In genomic region chr1:67460648-67461500, GRCh38 we compare ENCODE assay signal across 13 cellular contexts. TPM values are rescaled to one million over a fixed set of nuclear protein-coding genes. Genes with fewer than 3 reads are reported as not detected.
DNase-seq lines count a peak whose midpoint lies in the region; ATAC-seq and TF ChIP-seq lines count a peak whose summit lies in the region.
"Had no signal": no experiment of that assay in that cellular context is flagged by ENCODE, and none has a peak within 500 bp of the region (broad histone marks: within the 10 kb centered on the region; RNA-seq: fewer than 3 reads in every experiment).

No MANE protein-coding gene starts in this region.

- H3K27ac ChIP-seq in PC-3 (ENCODE audit: low read length) (no peak overlapping the region), esophagus squamous epithelium (peak overlapping the region in 3 of 4 donors; percentile 26 to 57 (median 36)), lower lobe of right lung (no peak overlapping the region), tibial artery (peak overlapping the region; percentile 64 to 66)
- no peak overlapping the region for H3K27ac ChIP-seq in CD8-positive, alpha-beta memory T cell (ENCODE audit: low read depth, low read length)
- no peak overlapping the region for H3K27ac ChIP-seq in naive thymus-derived CD4-positive, alpha-beta T cell (ENCODE audit: low read depth, low read length)
- H3K27ac ChIP-seq: transverse colon had no signal

- no TSS peak for BruUV-seq in PC-3 (replicated peaks; lab: Mats Ljungman, UMichigan)

- CTCF ChIA-PET in PC-3 (lab: Charles Lee) = no interaction called here
- CTCF ChIA-PET in CD8-positive, alpha-beta memory T cell (lab: Charles Lee) = no interaction called here
- CTCF ChIA-PET in naive thymus-derived CD4-positive, alpha-beta T cell (lab: Charles Lee) = interaction anchor here (0.9 kb wide), 1 partner anchor 40 kb away, joined by 3 read pairs; no protein-coding TSS in a partner anchor

- no peaks in the 10 kb centered on the region for H3K79me2 ChIP-seq in PC-3 (ENCODE audit: low read length)

- H3K4me1 ChIP-seq in PC-3 (ENCODE audit: insufficient read depth, low read length) = 0 out of 2 replicates have a peak, but pooled peaks cover 4% of the 10 kb centered on the region
- H3K4me1 ChIP-seq in esophagus squamous epithelium = peaks cover 0 to 75% (median 20%) of the 10 kb centered on the region in 3 donors
- H3K4me1 ChIP-seq in lower lobe of right lung = no peaks in the 10 kb centered on the region
- peaks cover 0 to 24% (median 16%) of the 10 kb centered on the region in 4 donors for H3K4me1 ChIP-seq in tibial artery
- H3K4me1 ChIP-seq in CD8-positive, alpha-beta memory T cell (ENCODE audit: insufficient read depth, low read length) = no peaks in the 10 kb centered on the region
- H3K4me1 ChIP-seq in naive thymus-derived CD4-positive, alpha-beta T cell (ENCODE audit: control insufficient read depth in 2 of 2, insufficient read depth in 2 of 2, low read length in 2 of 2) = no peaks in the 10 kb centered on the region
- H3K4me1 ChIP-seq: transverse colon had no signal

- POLR2A ChIA-PET in PC-3 (lab: Charles Lee; ENCODE audit: unreplicated experiment) = no interaction called here
- POLR2A ChIA-PET in CD8-positive, alpha-beta memory T cell (lab: Charles Lee) = no interaction called here
- POLR2A ChIA-PET in naive thymus-derived CD4-positive, alpha-beta T cell (lab: Charles Lee) = no interaction called here

- no peak overlapping the region for H3K4me3 Mint-ChIP-seq in CD8-positive, alpha-beta memory T cell
- no peak overlapping the region for H3K4me3 Mint-ChIP-seq in naive thymus-derived CD4-positive, alpha-beta T cell
- H3K4me3 Mint-ChIP-seq: activated T-helper 1 cell treated with anti-CD3 and anti-CD28 coated beads, Interleukin-12 subunit alpha, Interleukin-12 subunit beta, Interleukin-2, Interleukin-4 antibody, amounts not matched to agents 30 ng/mL and 10 ng/mL and 1 ng/mL, durations not matched to agents 14 hours and 24 hours and 36 hours; CD14-positive monocyte; mesothelial cell of epicardium had no signal

- ATAC-seq in PC-3 (no peak), lower lobe of right lung (peak; percentile 59), HG03159 (IDR thresholded peaks at IDR 0.05; ENCODE audit: unreplicated experiment) (no peak)
- ATAC-seq in naive thymus-derived CD4-positive, alpha-beta T cell = no peak

- no peaks in the 10 kb centered on the region for H3K27me3 ChIP-seq in PC-3 (ENCODE audit: low read length)
- H3K27me3 ChIP-seq in esophagus squamous epithelium = no peaks in the 10 kb centered on the region
- H3K27me3 ChIP-seq in lower lobe of right lung (ENCODE audit: low read depth) = no peaks in the 10 kb centered on the region
- no peaks in the 10 kb centered on the region for H3K27me3 ChIP-seq in tibial artery
- no peaks in the 10 kb centered on the region for H3K27me3 ChIP-seq in CD8-positive, alpha-beta memory T cell (ENCODE audit: insufficient read depth, low read length, poor library complexity, severe bottlenecking)
- H3K27me3 ChIP-seq in naive thymus-derived CD4-positive, alpha-beta T cell (ENCODE audit: control insufficient read depth in 2 of 2, insufficient read depth in 2 of 2, low read length in 2 of 2) = no peaks in the 10 kb centered on the region
- H3K27me3 ChIP-seq: transverse colon had no signal

- no peak overlapping the region for H3K4me2 ChIP-seq in PC-3 (ENCODE audit: low read length)

- no peaks in the 10 kb centered on the region for H3K4me1 Mint-ChIP-seq in CD8-positive, alpha-beta memory T cell
- no peaks in the 10 kb centered on the region for H3K4me1 Mint-ChIP-seq in naive thymus-derived CD4-positive, alpha-beta T cell
- H3K4me1 Mint-ChIP-seq: CD14-positive monocyte had no signal

- H3K9ac ChIP-seq in PC-3 (ENCODE audit: low read length) = no peak overlapping the region

- H3K36me3 Mint-ChIP-seq in CD8-positive, alpha-beta memory T cell = peaks cover 0 to 2% (median 0%) of the 10 kb centered on the region in 3 donors
- no peaks in the 10 kb centered on the region for H3K36me3 Mint-ChIP-seq in naive thymus-derived CD4-positive, alpha-beta T cell
- H3K36me3 Mint-ChIP-seq: CD14-positive monocyte, mesothelial cell of epicardium had no signal

- no peaks in the 10 kb centered on the region for H3F3A ChIP-seq in PC-3 (ENCODE audit: low read length, unreplicated experiment)

- no peaks in the 10 kb centered on the region for H3K9me3 Mint-ChIP-seq in CD8-positive, alpha-beta memory T cell
- H3K9me3 Mint-ChIP-seq in naive thymus-derived CD4-positive, alpha-beta T cell = no peaks in the 10 kb centered on the region
- H3K9me3 Mint-ChIP-seq: activated T-helper 1 cell treated with anti-CD3 and anti-CD28 coated beads, Interleukin-12 subunit alpha, Interleukin-12 subunit beta, Interleukin-2, Interleukin-4 antibody, amounts not matched to agents 30 ng/mL and 10 ng/mL and 1 ng/mL, durations not matched to agents 14 hours and 24 hours and 36 hours; CD14-positive monocyte; mesothelial cell of epicardium had no signal

- TF ChIP-seq CTCF in PC-3 (conservative IDR thresholded peaks at IDR 0.05; ENCODE audit: low read depth, low read length) (no peak), esophagus squamous epithelium (IDR thresholded peaks at IDR 0.05) (no peak), lower lobe of right lung (IDR thresholded peaks at IDR 0.05) (no peak), tibial artery (IDR thresholded peaks at IDR 0.05) (no peak)

- intact Hi-C loops in PC-3 (cut with micrococcal nuclease) (no loop called here), esophagus squamous epithelium (cut with DNase I) (no loop called here), lower lobe of right lung (cut with DNase I) (no loop called here), tibial artery (cut with DNase I; ENCODE audit: low total_unique reads) (no loop called here)
- intact Hi-C loops in naive thymus-derived CD4-positive, alpha-beta T cell (cut with micrococcal nuclease) = no loop called here

- H2AFZ ChIP-seq in PC-3 (ENCODE audit: low read length) = no peak overlapping the region

- peaks cover 0 to 3% of the 10 kb centered on the region in 2 donors for H3K27me3 Mint-ChIP-seq in CD8-positive, alpha-beta memory T cell
- H3K27me3 Mint-ChIP-seq in naive thymus-derived CD4-positive, alpha-beta T cell = peaks cover 0 to 5% (median 0%) of the 10 kb centered on the region in 5 donors

- no peaks in the 10 kb centered on the region for H3K9me3 ChIP-seq in PC-3 (ENCODE audit: low read length)
- no peaks in the 10 kb centered on the region for H3K9me3 ChIP-seq in esophagus squamous epithelium
- H3K9me3 ChIP-seq in lower lobe of right lung = no peaks in the 10 kb centered on the region
- no peaks in the 10 kb centered on the region for H3K9me3 ChIP-seq in tibial artery
- H3K9me3 ChIP-seq in CD8-positive, alpha-beta memory T cell (ENCODE audit: low read length) = no peaks in the 10 kb centered on the region
- H3K9me3 ChIP-seq in naive thymus-derived CD4-positive, alpha-beta T cell (ENCODE audit: control insufficient read depth in 2 of 3, low read length in 3 of 3) = no peaks in the 10 kb centered on the region
- H3K9me3 ChIP-seq: transverse colon had no signal

- H3K27ac Mint-ChIP-seq in CD8-positive, alpha-beta memory T cell = no peak overlapping the region
- H3K27ac Mint-ChIP-seq in naive thymus-derived CD4-positive, alpha-beta T cell = no peak overlapping the region
- H3K27ac Mint-ChIP-seq: activated T-helper 1 cell treated with anti-CD3 and anti-CD28 coated beads, Interleukin-12 subunit alpha, Interleukin-12 subunit beta, Interleukin-2, Interleukin-4 antibody, amounts not matched to agents 30 ng/mL and 10 ng/mL and 1 ng/mL, durations not matched to agents 14 hours and 24 hours and 36 hours; CD14-positive monocyte; mesothelial cell of epicardium had no signal

- TF ChIP-seq POLR2A in esophagus squamous epithelium (IDR thresholded peaks at IDR 0.05) = no peak

- no peaks in the 10 kb centered on the region for H3K36me3 ChIP-seq in PC-3 (ENCODE audit: low read depth, low read length)
- H3K36me3 ChIP-seq in esophagus squamous epithelium = no peaks in the 10 kb centered on the region
- H3K36me3 ChIP-seq in lower lobe of right lung = no peaks in the 10 kb centered on the region
- no peaks in the 10 kb centered on the region for H3K36me3 ChIP-seq in tibial artery
- no peaks in the 10 kb centered on the region for H3K36me3 ChIP-seq in CD8-positive, alpha-beta memory T cell (ENCODE audit: insufficient read depth, low read length)
- no peaks in the 10 kb centered on the region for H3K36me3 ChIP-seq in naive thymus-derived CD4-positive, alpha-beta T cell (ENCODE audit: control insufficient read depth in 2 of 3, insufficient read depth in 3 of 3, low read length in 3 of 3)
- H3K36me3 ChIP-seq: transverse colon had no signal

- no peaks in the 10 kb centered on the region for H4K20me1 ChIP-seq in PC-3 (ENCODE audit: low read length)

- H3K9me2 ChIP-seq in PC-3 (replicated peaks; ENCODE audit: low read length) = no peaks in the 10 kb centered on the region

- H3K4me3 ChIP-seq in PC-3 (ENCODE audit: low read length) (no peak overlapping the region), esophagus squamous epithelium (no peak overlapping the region), lower lobe of right lung (no peak overlapping the region), tibial artery (no peak overlapping the region)
- H3K4me3 ChIP-seq in CD8-positive, alpha-beta memory T cell (ENCODE audit: low read length) = no peak overlapping the region
- no peak overlapping the region for H3K4me3 ChIP-seq in naive thymus-derived CD4-positive, alpha-beta T cell (ENCODE audit: low read length)
- H3K4me3 ChIP-seq: transverse colon had no signal

- DNase-seq in PC-3 (peak; percentile 12), esophagus squamous epithelium (lab: John Stamatoyannopoulos, UW) (no peak), lower lobe of right lung (no peak), tibial artery (peak; percentile 40 to 88)
- DNase-seq in CD8-positive, alpha-beta memory T cell = no peak
- no peak for DNase-seq in naive thymus-derived CD4-positive, alpha-beta T cell
- DNase-seq: activated CD4-positive, alpha-beta T cell treated with anti-CD3 and anti-CD28 coated beads, Interleukin-2, amount 50 U/mL, for 48 hours; MV-4-11; transverse colon had no signal

- 21 to 29% methylated on average over 7 to 9 of the region's 9 CpGs for WGBS in esophagus squamous epithelium, 2 donors

RNA-seq across cellular contexts. Expression of gene SERBP1, which starts 30.7 kb away (rescaled TPM):
- total RNA-seq in PC-3 (2014; rRNA removed) = 256 and 337 TPM in 2 replicates
- total RNA-seq in esophagus squamous epithelium = 100 to 1,000 TPM; 282 to 394 (median 357) TPM
- 135 TPM for total RNA-seq in lower lobe of right lung
- total RNA-seq in CD8-positive, alpha-beta memory T cell = 100 to 1,000 TPM; 545 to 549 TPM
- polyA plus RNA-seq in CD8-positive, alpha-beta memory T cell = 127 TPM
- total RNA-seq in naive thymus-derived CD4-positive, alpha-beta T cell = 100 to 1,000 TPM; 108 to 282 (median 151) TPM
- polyA plus RNA-seq in naive thymus-derived CD4-positive, alpha-beta T cell = 100 to 1,000 TPM; 120 to 155 TPM

Comparison
In these comparisons a context has a peak if more than half of its experiments do, and no peak if none do; other contexts are left out.
1. ATAC-seq: peak in lower lobe of right lung (2 of 2); none in PC-3 (single experiment), HG03159 (single experiment) and naive thymus-derived CD4-positive, alpha-beta T cell (single experiment).
2. DNase-seq: peak in PC-3 (single experiment) and tibial artery (2 of 2); none in esophagus squamous epithelium (single experiment), lower lobe of right lung (single experiment), CD8-positive, alpha-beta memory T cell (0 of 5) and naive thymus-derived CD4-positive, alpha-beta T cell (0 of 9).
3. H3K27ac ChIP-seq: peak in esophagus squamous epithelium (3 of 4) and tibial artery (2 of 2); none in PC-3 (single experiment), lower lobe of right lung (single experiment), CD8-positive, alpha-beta memory T cell (single experiment) and naive thymus-derived CD4-positive, alpha-beta T cell (single experiment).